26 cellular contexts compared by ENCODE assay signal in genomic region chr21:46357335-46357604, GRCh38. TPM values are rescaled to one million over a fixed set of nuclear protein-coding genes. Genes with fewer than 3 reads are reported as not detected.
DNase-seq lines count a peak whose midpoint lies in the region; ATAC-seq and TF ChIP-seq lines count a peak whose summit lies in the region.
"Had no signal": no experiment of that assay in that cellular context is flagged by ENCODE, and none has a peak within 500 bp of the region (broad histone marks: within the 10 kb centered on the region; RNA-seq: fewer than 3 reads in every experiment).

No MANE protein-coding gene starts in this region.

- H3K4me1 ChIP-seq in heart left ventricle: no peaks in the 10 kb centered on the region
- H3K4me1 ChIP-seq: BLaER1, HAP-1, SJSA1, upper lobe of left lung had no signal

- peak overlapping the region; percentile 66 for H3K4me3 Mint-ChIP-seq in stimulated activated memory B cell treated with anti-CD40 and anti-IgM and Interleukin-4, amounts not matched to agents 10 μg/mL and 1 μg/mL and 100 μg/mL, for 72 hours
- H3K4me3 Mint-ChIP-seq: activated CD4-positive, alpha-beta T cell treated with anti-CD3 and anti-CD28 coated beads, Interleukin-2, amount 10 ng/mL, durations not matched to agents 24 days and 14 days; activated T-cell treated with anti-CD3 and anti-CD28 coated beads, Interleukin-2, amount 50 U/mL, for 4 hours had no signal

- TF ChIP-seq POLR2A in heart left ventricle (IDR thresholded peaks at IDR 0.05): no peak

- no peaks in the 10 kb centered on the region for H3K9me3 ChIP-seq in heart left ventricle
- H3K9me3 ChIP-seq: BLaER1, HAP-1, neutrophil, SJSA1, upper lobe of left lung had no signal

- H3K27me3 Mint-ChIP-seq in stimulated activated memory B cell treated with anti-CD40 and anti-IgM and Interleukin-4, amounts not matched to agents 10 μg/mL and 1 μg/mL and 100 μg/mL, for 72 hours: no peaks in the 10 kb centered on the region
- H3K27me3 Mint-ChIP-seq: activated CD4-positive, alpha-beta T cell treated with anti-CD3 and anti-CD28 coated beads, Interleukin-2, amount 10 ng/mL, durations not matched to agents 24 days and 14 days had no signal

- intact Hi-C loops in cardiac septum (cut with DNase I): no loop called here
- intact Hi-C loops in heart left ventricle (cut with DNase I): no loop called here

- TF ChIP-seq CTCF in RWPE1 (conservative IDR thresholded peaks at IDR 0.05; ENCODE audit: low read depth): no peak
- no peak for TF ChIP-seq CTCF in heart left ventricle (IDR thresholded peaks at IDR 0.05)

- CTCF ChIA-PET in RWPE1 (lab: Yijun Ruan, JAX): no interaction called here

- H3K36me3 ChIP-seq in heart left ventricle: peaks cover 0 to 95% (median 83%) of the 10 kb centered on the region in 9 donors

- no peaks in the 10 kb centered on the region for H3K9me3 Mint-ChIP-seq in stimulated activated memory B cell treated with anti-CD40 and anti-IgM and Interleukin-4, amounts not matched to agents 10 μg/mL and 1 μg/mL and 100 μg/mL, for 72 hours
- H3K9me3 Mint-ChIP-seq: activated CD4-positive, alpha-beta T cell treated with anti-CD3 and anti-CD28 coated beads, Interleukin-2, amount 10 ng/mL, durations not matched to agents 24 days and 14 days; activated T-cell treated with anti-CD3 and anti-CD28 coated beads, Interleukin-2, amount 50 U/mL, for 4 hours had no signal

- H3K4me1 Mint-ChIP-seq in stimulated activated memory B cell treated with anti-CD40 and anti-IgM and Interleukin-4, amounts not matched to agents 10 μg/mL and 1 μg/mL and 100 μg/mL, for 72 hours: peaks cover 30% of the 10 kb centered on the region
- H3K4me1 Mint-ChIP-seq: activated CD4-positive, alpha-beta T cell treated with anti-CD3 and anti-CD28 coated beads, Interleukin-2, amount 10 ng/mL, durations not matched to agents 24 days and 14 days had no signal

- DNase-seq in RWPE1 (ENCODE audit: low spot score) (no peak), cardiac septum (ENCODE audit: low spot score) (no peak), heart left ventricle (no peak)
- DNase-seq: activated CD4-positive, alpha-beta T cell treated with anti-CD3 and anti-CD28 coated beads, Interleukin-2, amount 10 ng/mL, durations not matched to agents 24 days and 14 days; activated T-cell treated with anti-CD3 and anti-CD28 coated beads, Interleukin-2, amount 50 U/mL, for 4 hours; caudate nucleus; DMS153; effector memory CD4-positive, alpha-beta T cell; glutamatergic neuron; kidney; NCI-H446 treated with DMSO at 0.1 percent for 48 hours; NCI-H774; RPMI8226; stimulated activated CD4-positive, alpha-beta T cell treated with anti-CD3 and anti-CD28 coated beads, Interleukin-15, amount 100 ng/mL, for 24 hours; stimulated activated CD4-positive, alpha-beta T cell treated with anti-CD3 and anti-CD28 coated beads, Interleukin-4, amount 100 ng/mL, for 4 hours; upper lobe of left lung; WERI-Rb-1 had no signal

- POLR2A ChIA-PET in RWPE1 (lab: Yijun Ruan, JAX; ENCODE audit: low non-redundant PET): no interaction called here

- ATAC-seq in GM19351 (IDR thresholded peaks at IDR 0.05; ENCODE audit: unreplicated experiment) (peak; percentile 55), HG02885 (IDR thresholded peaks at IDR 0.05; ENCODE audit: poor library complexity, unreplicated experiment) (peak; percentile 31), HG03175 (IDR thresholded peaks at IDR 0.05; ENCODE audit: unreplicated experiment) (no peak), heart left ventricle (no peak)
- peak; percentile 47 for ATAC-seq in stimulated activated memory B cell treated with anti-CD40 and anti-IgM and Interleukin-4, amounts not matched to agents 10 μg/mL and 1 μg/mL and 100 μg/mL, for 72 hours
- ATAC-seq: activated T-cell treated with anti-CD3 and anti-CD28 coated beads, Interleukin-2, amount 50 U/mL, for 4 hours had no signal

- H3K27ac Mint-ChIP-seq in stimulated activated memory B cell treated with anti-CD40 and anti-IgM and Interleukin-4, amounts not matched to agents 10 μg/mL and 1 μg/mL and 100 μg/mL, for 72 hours: peak overlapping the region; percentile 89
- H3K27ac Mint-ChIP-seq: activated CD4-positive, alpha-beta T cell treated with anti-CD3 and anti-CD28 coated beads, Interleukin-2, amount 10 ng/mL, durations not matched to agents 24 days and 14 days had no signal

- H3K27me3 ChIP-seq in heart left ventricle: no peaks in the 10 kb centered on the region
- H3K27me3 ChIP-seq: BLaER1, neutrophil, SJSA1, upper lobe of left lung had no signal

- no peak overlapping the region for H3K4me3 ChIP-seq in heart left ventricle
- H3K4me3 ChIP-seq: BLaER1, coronary artery, HAP-1, SJSA1, upper lobe of left lung had no signal

- peak overlapping the region; percentile 35 for H3K27ac ChIP-seq in RWPE1
- no peak overlapping the region for H3K27ac ChIP-seq in heart left ventricle
- H3K27ac ChIP-seq: BLaER1, coronary artery, neutrophil, SJSA1, upper lobe of left lung, WERI-Rb-1 had no signal

- WGBS in heart left ventricle, 4 donors: 78 to 87% (median 85%) methylated on average over 4 of the region's 4 CpGs

- peaks cover 80% of the 10 kb centered on the region for H3K36me3 Mint-ChIP-seq in stimulated activated memory B cell treated with anti-CD40 and anti-IgM and Interleukin-4, amounts not matched to agents 10 μg/mL and 1 μg/mL and 100 μg/mL, for 72 hours

RNA-seq across cellular contexts. Expression of gene PCNT, which starts 33.3 kb away (rescaled TPM):
- total RNA-seq in cardiac septum (21.0 TPM), heart left ventricle (10 to 100 TPM; 23.0 to 73.0 (median 36.7) TPM)
- polyA plus RNA-seq in heart left ventricle: 10 to 100 TPM; 17.0 to 40.7 TPM

RNA-seq across cellular contexts. Expression of gene C21orf58, which starts 33.6 kb away (rescaled TPM):
- total RNA-seq in cardiac septum: 1.4 TPM
- 1 to 10 TPM in 6 of 9 donors, under 1 TPM in 3; 0.72 to 4.0 (median 1.3) TPM for total RNA-seq in heart left ventricle
- 1 to 10 TPM in 1 of 2 donors, under 1 TPM in 1; 0.64 to 1.8 TPM for polyA plus RNA-seq in heart left ventricle

Comparison
In these comparisons a context has a peak if more than half of its experiments do, and no peak if none do; other contexts are left out.
1. ATAC-seq: peak in GM19351 (single experiment), HG02885 (single experiment) and stimulated activated memory B cell treated with anti-CD40 and anti-IgM and Interleukin-4, amounts not matched to agents 10 μg/mL and 1 μg/mL and 100 μg/mL, for 72 hours (single experiment); none in HG03175 (single experiment) and heart left ventricle (0 of 4).